ENCODE assay signal across 8 cellular contexts in genomic region chr3:25789209-25789595, GRCh38. TPM values are rescaled to one million over a fixed set of nuclear protein-coding genes. Genes with fewer than 3 reads are reported as not detected.
A peak's percentile ranks its signal among the peaks of the same experiment; 100 is the strongest.
DNase-seq lines count a peak whose midpoint lies in the region; FAIRE-seq and TF ChIP-seq lines count a peak whose summit lies in the region.

No MANE protein-coding gene starts in this region.

- H3K9me3 ChIP-seq in SU-DHL-6 (ENCODE audit: insufficient read depth, low read length) (no peaks in the 10 kb centered on the region), sigmoid colon (no peaks in the 10 kb centered on the region)

- TF ChIP-seq EP300 in sigmoid colon (IDR thresholded peaks at IDR 0.05), result no peak

- H3K79me2 ChIP-seq in SU-DHL-6 (ENCODE audit: insufficient read depth, low read length), result peaks cover 7% of the 10 kb centered on the region; the same call in 1 of the 2 replicates

- no peaks in the 10 kb centered on the region for H3K9me2 ChIP-seq in SU-DHL-6 (replicated peaks; ENCODE audit: insufficient read depth, low read length)

- TF ChIP-seq CTCF in SU-DHL-6 (IDR thresholded peaks at IDR 0.05; ENCODE audit: insufficient read depth, low read length, poor library complexity, severe bottlenecking) (no peak), fibroblast of pulmonary artery (IDR thresholded peaks at IDR 0.05; ENCODE audit: low read length, missing control alignments) (no peak), sigmoid colon (IDR thresholded peaks at IDR 0.05) (no peak)

- no peaks in the 10 kb centered on the region for H4K20me1 ChIP-seq in SU-DHL-6 (ENCODE audit: low read depth, low read length)

- no peak for FAIRE-seq in H54 (lab: Jason Lieb, UNC)

- H3F3A ChIP-seq in SU-DHL-6 (ENCODE audit: insufficient read depth), result peaks cover 19% of the 10 kb centered on the region

- H3K4me1 ChIP-seq in sigmoid colon, result peaks cover 0 to 38% (median 13%) of the 10 kb centered on the region in 4 donors

- H3K27me3 ChIP-seq in SU-DHL-6 (ENCODE audit: low read length) (no peaks in the 10 kb centered on the region), sigmoid colon (no peaks in the 10 kb centered on the region)

- peak overlapping the region; percentile 93 for H3K4me3 ChIP-seq in GM08714 (ENCODE audit: low read length)
- H3K4me3 ChIP-seq in SU-DHL-6 (ENCODE audit: insufficient read depth, low read length, poor library complexity, severe bottlenecking), result peak overlapping the region; percentile 82
- H3K4me3 ChIP-seq in fibroblast of pulmonary artery (replicated peaks; ENCODE audit: low read depth, low read length), result peak overlapping the region; percentile 80
- peak overlapping the region; percentile 53 to 66 (median 64) for H3K4me3 ChIP-seq in sigmoid colon

- H3K36me3 ChIP-seq in SU-DHL-6 (ENCODE audit: low read length), result no peaks in the 10 kb centered on the region
- H3K36me3 ChIP-seq in sigmoid colon, result peaks cover 0 to 5% (median 0%) of the 10 kb centered on the region in 4 donors

- H3K27ac ChIP-seq in SU-DHL-6 (ENCODE audit: low read depth, low read length), result peak overlapping the region; percentile 82
- peak overlapping the region; percentile 81 to 89 (median 88) for H3K27ac ChIP-seq in sigmoid colon

- TF ChIP-seq POLR2A in sigmoid colon (IDR thresholded peaks at IDR 0.05), result no peak
- no peak for TF ChIP-seq POLR2A in H54 (IDR thresholded peaks at IDR 0.05; ENCODE audit: low read depth, low read length)

- intact Hi-C loops in sigmoid colon (cut with DNase I), result loop anchor here (5.0 kb wide), 1 partner anchor 362 kb away; the partner anchor contains the start of gene RARB

- H2AFZ ChIP-seq in SU-DHL-6 (ENCODE audit: low read depth, low read length, severe bottlenecking), result peak overlapping the region; percentile 68

- H3K4me2 ChIP-seq in SU-DHL-6 (ENCODE audit: low read depth, low read length, poor library complexity, severe bottlenecking), result peak overlapping the region; percentile 77

- 6 to 22% methylated on average over 2 of the region's 2 CpGs for WGBS in sigmoid colon, 2 donors

- no peak for DNase-seq in fibroblast of pulmonary artery (ENCODE audit: low read depth)
- no peak for DNase-seq in sigmoid colon
- no peak for DNase-seq in retina
- no peak for DNase-seq in NCI-H526 treated with DMSO at 0.1 percent for 48 hours (lab: John Stamatoyannopoulos, UW)
- DNase-seq in activated CD4-positive, CD25-positive, alpha-beta regulatory T cell treated with anti-CD3 and anti-CD28 coated beads, Interleukin-2, amount 50 U/mL, for 72 hours, result no peak
- DNase-seq in H54 (ENCODE audit: insufficient read length, low spot score), result no peak

- H3K9ac ChIP-seq in SU-DHL-6 (ENCODE audit: low read length), result peak overlapping the region; percentile 80

RNA-seq across cellular contexts. Expression of gene OXSM, which starts 0.7 kb away (rescaled TPM):
- total RNA-seq in sigmoid colon, result 1 to 10 TPM; 4.3 to 7.8 (median 5.6) TPM
- 10 to 100 TPM; 10.8 to 29.4 (median 15.7) TPM for polyA plus RNA-seq in sigmoid colon

RNA-seq across cellular contexts. Expression of gene NGLY1, which starts 6.0 kb away (rescaled TPM):
- total RNA-seq in sigmoid colon, result 10 to 100 TPM; 17.9 to 28.8 (median 26.0) TPM
- polyA plus RNA-seq in sigmoid colon, result 10 to 100 TPM; 22.4 to 28.7 (median 25.8) TPM
